ENCODE assay signal across 25 cellular contexts in the genomic region with DNA sequence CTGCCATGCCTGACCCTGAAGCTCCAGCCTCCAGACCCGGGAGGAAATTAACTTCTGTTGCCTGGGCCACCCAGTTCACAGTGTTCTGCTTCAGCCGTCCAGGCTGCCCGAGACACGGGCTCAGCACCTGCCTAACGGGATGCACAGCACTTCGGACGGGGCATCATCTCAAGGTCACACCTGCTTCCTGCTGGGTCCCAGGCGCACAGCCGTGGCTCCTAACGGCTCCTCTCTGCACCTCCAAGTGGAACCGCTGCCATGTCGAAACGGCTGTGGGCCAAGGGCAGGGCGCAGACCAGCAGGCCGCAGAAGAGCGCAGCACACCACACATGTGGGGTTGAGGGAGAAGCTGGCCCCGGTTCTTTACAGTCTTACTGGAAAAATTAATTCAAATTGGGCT.
"Had no signal": no experiment of that assay in that cellular context is flagged by ENCODE, and none has a peak within 500 bp of the region (broad histone marks: within the 10 kb centered on the region; RNA-seq: fewer than 3 reads in every experiment).

No MANE protein-coding gene starts in this region.

- H3K27ac Mint-ChIP-seq: activated CD4-positive, alpha-beta T cell treated with anti-CD3 and anti-CD28 coated beads, Interleukin-2, amount 10 ng/mL, durations not matched to agents 24 days and 14 days; activated CD8-positive, alpha-beta memory T cell treated with anti-CD3 and anti-CD28 coated beads, Interleukin-2, amount 10 ng/mL, durations not matched to agents 7 days and 5 days; activated naive CD4-positive, alpha-beta T cell treated with anti-CD3 and anti-CD28 coated beads for 36 hours; activated naive CD8-positive, alpha-beta T cell; activated T-cell treated with anti-CD3 and anti-CD28 coated beads, Interleukin-2, amount 50 U/mL, for 24 hours; activated T-helper 1 cell treated with anti-CD3 and anti-CD28 coated beads, Interleukin-12 subunit alpha, Interleukin-12 subunit beta, Interleukin-2, Interleukin-4 antibody, amounts not matched to agents 30 ng/mL and 10 ng/mL and 1 ng/mL, durations not matched to agents 14 hours and 24 hours and 36 hours; T-helper 1 cell treated with Interleukin-12 subunit alpha and Interleukin-12 subunit beta and Interleukin-4 antibody, amounts not matched to agents 30 μg/mL and 1 μg/mL, for 36 hours; WTC11 had no signal

- ATAC-seq: activated CD8-positive, alpha-beta memory T cell treated with anti-CD3 and anti-CD28 coated beads, Interleukin-2, amount 10 ng/mL, durations not matched to agents 7 days and 5 days; WTC11 had no signal

- FAIRE-seq: astrocyte had no signal

- H3K9me3 Mint-ChIP-seq: activated CD4-positive, alpha-beta T cell treated with anti-CD3 and anti-CD28 coated beads, Interleukin-2, amount 10 ng/mL, durations not matched to agents 24 days and 14 days; activated naive CD4-positive, alpha-beta T cell treated with anti-CD3 and anti-CD28 coated beads for 36 hours; activated T-cell treated with anti-CD3 and anti-CD28 coated beads, Interleukin-2, amount 50 U/mL, for 24 hours; activated T-helper 1 cell treated with anti-CD3 and anti-CD28 coated beads, Interleukin-12 subunit alpha, Interleukin-12 subunit beta, Interleukin-2, Interleukin-4 antibody, amounts not matched to agents 30 ng/mL and 10 ng/mL and 1 ng/mL, durations not matched to agents 14 hours and 24 hours and 36 hours; brain; T-helper 1 cell treated with Interleukin-12 subunit alpha and Interleukin-12 subunit beta and Interleukin-4 antibody, amounts not matched to agents 30 μg/mL and 1 μg/mL, for 36 hours had no signal

- H3K4me3 Mint-ChIP-seq: activated CD4-positive, alpha-beta T cell treated with anti-CD3 and anti-CD28 coated beads, Interleukin-2, amount 10 ng/mL, durations not matched to agents 24 days and 14 days; activated CD8-positive, alpha-beta memory T cell treated with anti-CD3 and anti-CD28 coated beads, Interleukin-2, amount 10 ng/mL, durations not matched to agents 7 days and 5 days; activated naive CD4-positive, alpha-beta T cell treated with anti-CD3 and anti-CD28 coated beads for 36 hours; activated naive CD8-positive, alpha-beta T cell; activated T-cell treated with anti-CD3 and anti-CD28 coated beads, Interleukin-2, amount 50 U/mL, for 24 hours; activated T-helper 1 cell treated with anti-CD3 and anti-CD28 coated beads, Interleukin-12 subunit alpha, Interleukin-12 subunit beta, Interleukin-2, Interleukin-4 antibody, amounts not matched to agents 30 ng/mL and 10 ng/mL and 1 ng/mL, durations not matched to agents 14 hours and 24 hours and 36 hours; brain; T-helper 1 cell treated with Interleukin-12 subunit alpha and Interleukin-12 subunit beta and Interleukin-4 antibody, amounts not matched to agents 30 μg/mL and 1 μg/mL, for 36 hours; WTC11 had no signal

- H3K27me3 Mint-ChIP-seq: activated CD4-positive, alpha-beta T cell treated with anti-CD3 and anti-CD28 coated beads, Interleukin-2, amount 10 ng/mL, durations not matched to agents 24 days and 14 days; activated CD8-positive, alpha-beta memory T cell treated with anti-CD3 and anti-CD28 coated beads, Interleukin-2, amount 10 ng/mL, durations not matched to agents 7 days and 5 days; activated naive CD8-positive, alpha-beta T cell; activated T-cell treated with anti-CD3 and anti-CD28 coated beads, Interleukin-2, amount 50 U/mL, for 24 hours; brain had no signal

- DNase-seq: activated CD4-positive, alpha-beta T cell treated with anti-CD3 and anti-CD28 coated beads, Interleukin-2, amount 10 ng/mL, durations not matched to agents 24 days and 14 days; activated CD4-positive, alpha-beta T cell treated with anti-CD3 and anti-CD28 coated beads, Interleukin-2, amount 50 U/mL, for 48 hours; activated CD4-positive, CD25-positive, alpha-beta regulatory T cell treated with anti-CD3 and anti-CD28 coated beads, Interleukin-2, amount 50 U/mL, for 72 hours; activated CD8-positive, alpha-beta memory T cell treated with anti-CD3 and anti-CD28 coated beads, Interleukin-2, amount 10 ng/mL, durations not matched to agents 7 days and 5 days; activated gamma-delta T cell; activated naive CD4-positive, alpha-beta T cell treated with anti-CD3 and anti-CD28 coated beads for 36 hours; activated T-cell treated with anti-CD3 and anti-CD28 coated beads, Interleukin-2, amount 50 U/mL, for 24 hours; amygdala; MM.1S; NCI-H1105; NCI-H1436; NCI-H1694 treated with DMSO at 0.1 percent for 48 hours; NCI-H2029 treated with DMSO at 0.1 percent for 48 hours; NCI-H345; NCI-H510A; NCI-H69; NK-92 treated with Interleukin-12 subunit alpha and Interleukin-12 subunit beta, amount 100 ng/mL, for 24 hours; SHP77 treated with DMSO at 0.1 percent for 48 hours; T-helper 9 cell had no signal
